1 cellular context compared by ENCODE assay signal in genomic region chr17:44367219-44367618, GRCh38.
TF ChIP-seq lines count a peak whose summit lies in the region.

No MANE protein-coding gene starts in this region.

TF ChIP-seq in HepG2, 621 proteins besides CTCF, POLR2A, EP300 and RAD21:
- 0 out of 2 replicates have a peak, but pooled peaks have one; percentile 4 for TF ChIP-seq ZNF460 (CRISPR knock-in tag; IDR thresholded peaks at IDR 0.05; ENCODE audit: borderline replicate concordance)
- no peak for TF ChIP-seq AFF4 (CRISPR knock-in tag; IDR thresholded peaks at IDR 0.05)
- 0 out of 2 replicates have a peak, but pooled peaks have one; percentile 27 for TF ChIP-seq ZNF644 (CRISPR knock-in tag; IDR thresholded peaks at IDR 0.05; ENCODE audit: low read depth)
